Comparison of ENCODE assay signal across 24 cellular contexts in the genomic region with DNA sequence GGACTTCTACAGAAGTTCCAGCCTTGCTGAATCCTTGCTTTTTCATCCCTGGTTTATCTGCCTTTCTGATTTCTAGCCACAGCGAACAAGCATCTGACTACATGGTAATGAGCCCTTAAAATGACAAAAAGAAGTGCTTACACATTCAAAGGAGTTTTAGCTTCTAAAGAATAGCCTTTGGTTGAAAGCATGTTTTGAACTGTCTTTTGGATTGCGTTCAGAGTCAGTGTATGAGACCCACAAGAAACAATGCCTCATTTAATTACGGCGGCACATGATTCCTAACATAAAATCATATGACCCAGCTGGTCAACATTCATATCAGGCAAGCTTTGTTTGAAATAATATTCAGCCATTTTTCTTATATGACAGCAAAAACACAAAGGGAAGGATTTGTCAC.
DNase-seq lines count a peak whose midpoint lies in the region; TF ChIP-seq lines count a peak whose summit lies in the region.
"Had no signal": no experiment of that assay in that cellular context is flagged by ENCODE, and none has a peak within 500 bp of the region (broad histone marks: within the 10 kb centered on the region; RNA-seq: fewer than 3 reads in every experiment).

No MANE protein-coding gene starts in this region.

- CTCF ChIA-PET in activated CD4-positive, alpha-beta T cell treated with anti-CD3 and anti-CD28 coated beads, Interleukin-2, amount 10 ng/mL, durations not matched to agents 7 days and 5 days (lab: Charles Lee): no interaction called here

- no peaks in the 10 kb centered on the region for H3K27me3 Mint-ChIP-seq in activated CD4-positive, alpha-beta T cell treated with anti-CD3 and anti-CD28 coated beads, Interleukin-2, amount 10 ng/mL, durations not matched to agents 7 days and 5 days
- H3K27me3 Mint-ChIP-seq: activated CD4-positive, alpha-beta memory T cell treated with anti-CD3 and anti-CD28 coated beads, Interleukin-2, amount 10 ng/mL, durations not matched to agents 7 days and 5 days had no signal

- no peaks in the 10 kb centered on the region for H3K36me3 ChIP-seq in HUES64 (ENCODE audit: insufficient read depth, low read length)
- H3K36me3 ChIP-seq: neutrophil, WERI-Rb-1 had no signal

- H3K4me1 Mint-ChIP-seq in activated CD4-positive, alpha-beta T cell treated with anti-CD3 and anti-CD28 coated beads, Interleukin-2, amount 10 ng/mL, durations not matched to agents 7 days and 5 days: no peaks in the 10 kb centered on the region
- H3K4me1 Mint-ChIP-seq: activated CD4-positive, alpha-beta memory T cell treated with anti-CD3 and anti-CD28 coated beads, Interleukin-2, amount 10 ng/mL, durations not matched to agents 7 days and 5 days had no signal

- H3K27me3 ChIP-seq in HUES64 (ENCODE audit: insufficient read depth, low read length): no peaks in the 10 kb centered on the region
- H3K27me3 ChIP-seq: hepatocyte, neutrophil, testis had no signal

- H3K36me3 Mint-ChIP-seq in activated CD4-positive, alpha-beta T cell treated with anti-CD3 and anti-CD28 coated beads, Interleukin-2, amount 10 ng/mL, durations not matched to agents 7 days and 5 days (ENCODE audit: low read depth): no peaks in the 10 kb centered on the region
- H3K36me3 Mint-ChIP-seq: CD8-positive, alpha-beta T cell had no signal

- H3K27ac ChIP-seq in HUES64 (ENCODE audit: low read depth, low read length): peak overlapping the region; percentile 70
- H3K27ac ChIP-seq in cingulate gyrus (ENCODE audit: low read depth, low read length): peak overlapping the region; percentile 79
- H3K27ac ChIP-seq in temporal lobe (ENCODE audit: low read depth, low read length): peak overlapping the region; percentile 87
- H3K27ac ChIP-seq: hepatocyte, KMS-11, neutrophil, testis, WERI-Rb-1 had no signal

- no peak for TF ChIP-seq CTCF in GM13977 (IDR thresholded peaks at IDR 0.05; ENCODE audit: extremely low read depth, insufficient read depth, missing control alignments)

- in situ Hi-C loops in GM13977 (cut with MboI; ENCODE audit: low pct_unique_long_range_greater_than_20kb, low sequenced_read_pairs, unreplicated experiment): no loop called here

- H3K4me3 ChIP-seq in HUES64 (ENCODE audit: low read length): 0 out of 2 replicates have a peak overlapping the region, but pooled peaks have one; percentile 14
- H3K4me3 ChIP-seq: hepatocyte, testis had no signal

- 37% methylated on average over 4 of the region's 4 CpGs for WGBS in HUES64

- no peak overlapping the region for H3K27ac Mint-ChIP-seq in activated CD4-positive, alpha-beta T cell treated with anti-CD3 and anti-CD28 coated beads, Interleukin-2, amount 10 ng/mL, durations not matched to agents 7 days and 5 days
- H3K27ac Mint-ChIP-seq: activated CD4-positive, alpha-beta memory T cell treated with anti-CD3 and anti-CD28 coated beads, Interleukin-2, amount 10 ng/mL, durations not matched to agents 7 days and 5 days; CD8-positive, alpha-beta T cell; HFFc6 had no signal

- H3K9me3 ChIP-seq in HUES64 (ENCODE audit: insufficient read depth, low read depth, low read length): no peaks in the 10 kb centered on the region
- H3K9me3 ChIP-seq: neutrophil, testis had no signal

- H3K4me1 ChIP-seq in HUES64 (ENCODE audit: insufficient read depth, low read length): peaks cover 34% of the 10 kb centered on the region
- H3K4me1 ChIP-seq: testis had no signal

- H3K4me3 Mint-ChIP-seq in activated CD4-positive, alpha-beta T cell treated with anti-CD3 and anti-CD28 coated beads, Interleukin-2, amount 10 ng/mL, durations not matched to agents 7 days and 5 days: no peak overlapping the region
- H3K4me3 Mint-ChIP-seq: activated CD4-positive, alpha-beta memory T cell treated with anti-CD3 and anti-CD28 coated beads, Interleukin-2, amount 10 ng/mL, durations not matched to agents 7 days and 5 days; CD8-positive, alpha-beta T cell; HFFc6 had no signal

- H3K9ac ChIP-seq in HUES64 (ENCODE audit: low read depth, low read length): 0 out of 2 replicates have a peak overlapping the region, but pooled peaks have one; percentile 11
- H3K9ac ChIP-seq: KMS-11 had no signal

- H3K9me3 Mint-ChIP-seq in activated CD4-positive, alpha-beta T cell treated with anti-CD3 and anti-CD28 coated beads, Interleukin-2, amount 10 ng/mL, durations not matched to agents 7 days and 5 days: no peaks in the 10 kb centered on the region
- H3K9me3 Mint-ChIP-seq: CD8-positive, alpha-beta T cell had no signal

- POLR2A ChIA-PET in activated CD4-positive, alpha-beta T cell treated with anti-CD3 and anti-CD28 coated beads, Interleukin-2, amount 10 ng/mL, durations not matched to agents 7 days and 5 days (lab: Charles Lee): no interaction called here

- DNase-seq in medulla oblongata (ENCODE audit: extremely low spot score): peak; percentile 79
- no peak for DNase-seq in SHP77 treated with DMSO at 0.1 percent for 48 hours (lab: John Stamatoyannopoulos, UW)
- DNase-seq in GM13977 (ENCODE audit: low spot score): no peak
- no peak for DNase-seq in activated CD4-positive, alpha-beta T cell treated with anti-CD3 and anti-CD28 coated beads, Interleukin-2, amount 10 ng/mL, durations not matched to agents 7 days and 5 days
- DNase-seq: activated CD4-positive, alpha-beta memory T cell treated with anti-CD3 and anti-CD28 coated beads, Interleukin-2, amount 10 ng/mL, durations not matched to agents 7 days and 5 days; activated naive CD4-positive, alpha-beta T cell treated with Interleukin-2 at 50 U/mL for 16 hours; CD8-positive, alpha-beta T cell; DMS53; HFFc6; kidney glomerular epithelial cell; mesendoderm; NCI-H1092; NCI-H2081 treated with DMSO at 0.1 percent for 48 hours; NCI-H510A treated with DMSO at 0.1 percent for 48 hours; retina; SIG-M5; testis; WERI-Rb-1 had no signal
